ENCODE assay signal across 18 cellular contexts in genomic region chr3:39100500-39100886, GRCh38. TPM values are rescaled to one million over a fixed set of nuclear protein-coding genes. Genes with fewer than 3 reads are reported as not detected.
DNase-seq lines count a peak whose midpoint lies in the region; ATAC-seq and TF ChIP-seq lines count a peak whose summit lies in the region.
"Had no signal": no experiment of that assay in that cellular context is flagged by ENCODE, and none has a peak within 500 bp of the region (broad histone marks: within the 10 kb centered on the region; RNA-seq: fewer than 3 reads in every experiment).

No MANE protein-coding gene starts in this region.

- H3K27ac Mint-ChIP-seq in MCF 10A (ENCODE audit: low read depth, unreplicated experiment) (no peak overlapping the region), mesothelial cell of epicardium (peak overlapping the region; percentile 34)
- peak overlapping the region; percentile 34 for H3K27ac Mint-ChIP-seq in activated T-helper 1 cell treated with anti-CD3 and anti-CD28 coated beads, Interleukin-12 subunit alpha, Interleukin-12 subunit beta, Interleukin-2, Interleukin-4 antibody, amounts not matched to agents 30 ng/mL and 10 ng/mL and 1 ng/mL, durations not matched to agents 14 hours and 24 hours and 36 hours
- peak overlapping the region; percentile 74 for H3K27ac Mint-ChIP-seq in stimulated activated effector memory CD8-positive, alpha-beta T cell treated with anti-CD3 and anti-CD28 coated beads, Interleukin-12 subunit alpha, Interleukin-12 subunit beta, amount 100 ng/mL, for 72 hours
- no peak overlapping the region for H3K27ac Mint-ChIP-seq in activated T-cell treated with anti-CD3 and anti-CD28 coated beads, Interleukin-2, amount 50 U/mL, for 24 hours
- H3K27ac Mint-ChIP-seq: GM23338, H9 had no signal

- H3K9me3 ChIP-seq in breast epithelium: no peaks in the 10 kb centered on the region
- H3K9me3 ChIP-seq: A549; BE2C; BLaER1 treated with 17β-estradiol and CSF1 and Interleukin-3, amounts not matched to agents 10 nM and 100 nM; Caco-2 had no signal

- H3K4me1 ChIP-seq in breast epithelium: peaks cover 8 to 28% of the 10 kb centered on the region in 2 donors
- H3K4me1 ChIP-seq: A549, BE2C, Caco-2 had no signal

- H3K36me3 ChIP-seq in breast epithelium: peaks cover 12% of the 10 kb centered on the region

- intact Hi-C loops in breast epithelium (cut with DNase I; ENCODE audit: low total_unique reads): loop anchor here (10.0 kb wide), 1 partner anchor 194 kb away; no protein-coding TSS in a partner anchor
- intact Hi-C loops in MCF 10A (cut with micrococcal nuclease): no loop called here
- intact Hi-C loops in activated T-helper 1 cell treated with anti-CD3 and anti-CD28 coated beads, Interleukin-12 subunit alpha, Interleukin-12 subunit beta, Interleukin-2, Interleukin-4 antibody, amounts not matched to agents 30 ng/mL and 10 ng/mL and 1 ng/mL, durations not matched to agents 14 hours and 24 hours and 36 hours (cut with micrococcal nuclease): loop anchor here (2.0 kb wide), 1 partner anchor 278 kb away; no protein-coding TSS in a partner anchor

- H3K36me3 Mint-ChIP-seq in MCF 10A (ENCODE audit: insufficient read depth, unreplicated experiment) (peaks cover 37% of the 10 kb centered on the region), mesothelial cell of epicardium (peaks cover 5% of the 10 kb centered on the region)
- peaks cover 20% of the 10 kb centered on the region for H3K36me3 Mint-ChIP-seq in activated T-helper 1 cell treated with anti-CD3 and anti-CD28 coated beads, Interleukin-12 subunit alpha, Interleukin-12 subunit beta, Interleukin-2, Interleukin-4 antibody, amounts not matched to agents 30 ng/mL and 10 ng/mL and 1 ng/mL, durations not matched to agents 14 hours and 24 hours and 36 hours (ENCODE audit: low read depth)
- H3K36me3 Mint-ChIP-seq in stimulated activated effector memory CD8-positive, alpha-beta T cell treated with anti-CD3 and anti-CD28 coated beads, Interleukin-12 subunit alpha, Interleukin-12 subunit beta, amount 100 ng/mL, for 72 hours: peaks cover 24% of the 10 kb centered on the region
- H3K36me3 Mint-ChIP-seq in activated T-cell treated with anti-CD3 and anti-CD28 coated beads, Interleukin-2, amount 50 U/mL, for 24 hours (ENCODE audit: low read depth): peaks cover 50% of the 10 kb centered on the region

- no peak for TF ChIP-seq POLR2A in breast epithelium (IDR thresholded peaks at IDR 0.05)

- CTCF ChIA-PET in MCF 10A (lab: Yijun Ruan, JAX): interaction anchor here (0.7 to 2.3 kb wide), 4 partner anchors 8 to 599 kb away, joined by 3 to 7 read pairs (median 4); no protein-coding TSS in a partner anchor

- no TSS peak for BruUV-seq in MCF 10A (replicated peaks; lab: Mats Ljungman, UMichigan)

- peaks cover 15% of the 10 kb centered on the region for H3K4me1 Mint-ChIP-seq in MCF 10A (ENCODE audit: insufficient read depth, unreplicated experiment)
- H3K4me1 Mint-ChIP-seq in activated T-helper 1 cell treated with anti-CD3 and anti-CD28 coated beads, Interleukin-12 subunit alpha, Interleukin-12 subunit beta, Interleukin-2, Interleukin-4 antibody, amounts not matched to agents 30 ng/mL and 10 ng/mL and 1 ng/mL, durations not matched to agents 14 hours and 24 hours and 36 hours (ENCODE audit: low read depth): peaks cover 35% of the 10 kb centered on the region
- peaks cover 14% of the 10 kb centered on the region for H3K4me1 Mint-ChIP-seq in mesothelial cell of epicardium
- H3K4me1 Mint-ChIP-seq in stimulated activated effector memory CD8-positive, alpha-beta T cell treated with anti-CD3 and anti-CD28 coated beads, Interleukin-12 subunit alpha, Interleukin-12 subunit beta, amount 100 ng/mL, for 72 hours: peaks cover 37% of the 10 kb centered on the region
- peaks cover 29% of the 10 kb centered on the region for H3K4me1 Mint-ChIP-seq in activated T-cell treated with anti-CD3 and anti-CD28 coated beads, Interleukin-2, amount 50 U/mL, for 24 hours (ENCODE audit: low read depth)

- H3K9me3 Mint-ChIP-seq in MCF 10A (ENCODE audit: unreplicated experiment) (no peaks in the 10 kb centered on the region), mesothelial cell of epicardium (no peaks in the 10 kb centered on the region)
- H3K9me3 Mint-ChIP-seq in activated T-helper 1 cell treated with anti-CD3 and anti-CD28 coated beads, Interleukin-12 subunit alpha, Interleukin-12 subunit beta, Interleukin-2, Interleukin-4 antibody, amounts not matched to agents 30 ng/mL and 10 ng/mL and 1 ng/mL, durations not matched to agents 14 hours and 24 hours and 36 hours: no peaks in the 10 kb centered on the region
- no peaks in the 10 kb centered on the region for H3K9me3 Mint-ChIP-seq in stimulated activated effector memory CD8-positive, alpha-beta T cell treated with anti-CD3 and anti-CD28 coated beads, Interleukin-12 subunit alpha, Interleukin-12 subunit beta, amount 100 ng/mL, for 72 hours
- H3K9me3 Mint-ChIP-seq in activated T-cell treated with anti-CD3 and anti-CD28 coated beads, Interleukin-2, amount 50 U/mL, for 24 hours: no peaks in the 10 kb centered on the region
- H3K9me3 Mint-ChIP-seq: CD14-positive monocyte; CD4-positive, alpha-beta memory T cell; GM23338; H9 had no signal

- H3K27me3 ChIP-seq in breast epithelium: no peaks in the 10 kb centered on the region
- H3K27me3 ChIP-seq: BE2C; BLaER1 treated with 17β-estradiol and CSF1 and Interleukin-3, amounts not matched to agents 10 nM and 100 nM had no signal

- H3K27ac ChIP-seq in breast epithelium: peak overlapping the region; percentile 29 to 50
- H3K27ac ChIP-seq: A549; BLaER1 treated with 17β-estradiol and CSF1 and Interleukin-3, amounts not matched to agents 10 nM and 100 nM had no signal

- POLR2A ChIA-PET in MCF 10A (lab: Yijun Ruan, JAX): no interaction called here

- H3K27me3 Mint-ChIP-seq in MCF 10A (ENCODE audit: insufficient read depth, unreplicated experiment) (no peaks in the 10 kb centered on the region), mesothelial cell of epicardium (ENCODE audit: low read depth) (no peaks in the 10 kb centered on the region)
- no peaks in the 10 kb centered on the region for H3K27me3 Mint-ChIP-seq in activated T-helper 1 cell treated with anti-CD3 and anti-CD28 coated beads, Interleukin-12 subunit alpha, Interleukin-12 subunit beta, Interleukin-2, Interleukin-4 antibody, amounts not matched to agents 30 ng/mL and 10 ng/mL and 1 ng/mL, durations not matched to agents 14 hours and 24 hours and 36 hours (ENCODE audit: insufficient read depth)
- no peaks in the 10 kb centered on the region for H3K27me3 Mint-ChIP-seq in activated T-cell treated with anti-CD3 and anti-CD28 coated beads, Interleukin-2, amount 50 U/mL, for 24 hours
- H3K27me3 Mint-ChIP-seq: CD4-positive, alpha-beta memory T cell had no signal

- no peak for ATAC-seq in stimulated activated effector memory CD8-positive, alpha-beta T cell treated with anti-CD3 and anti-CD28 coated beads, Interleukin-12 subunit alpha, Interleukin-12 subunit beta, amount 100 ng/mL, for 72 hours
- no peak for ATAC-seq in GM18858 (IDR thresholded peaks at IDR 0.05; ENCODE audit: unreplicated experiment)

- H3K4me3 ChIP-seq in breast epithelium: no peak overlapping the region
- H3K4me3 ChIP-seq: A549; BLaER1 treated with 17β-estradiol and CSF1 and Interleukin-3, amounts not matched to agents 10 nM and 100 nM; GM23338 had no signal

- no peak for DNase-seq in breast epithelium (ENCODE audit: low spot score in 2 of 2)
- DNase-seq in MCF 10A (ENCODE audit: unreplicated experiment): no peak
- no peak for DNase-seq in activated T-helper 1 cell treated with anti-CD3 and anti-CD28 coated beads, Interleukin-12 subunit alpha, Interleukin-12 subunit beta, Interleukin-2, Interleukin-4 antibody, amounts not matched to agents 30 ng/mL and 10 ng/mL and 1 ng/mL, durations not matched to agents 14 hours and 24 hours and 36 hours (ENCODE audit: low spot score)
- DNase-seq in mesothelial cell of epicardium (ENCODE audit: low spot score in 2 of 2, unreplicated experiment in 2 of 2): no peak
- no peak for DNase-seq in stimulated activated effector memory CD8-positive, alpha-beta T cell treated with anti-CD3 and anti-CD28 coated beads, Interleukin-12 subunit alpha, Interleukin-12 subunit beta, amount 100 ng/mL, for 72 hours (ENCODE audit: low spot score in 2 of 2)
- DNase-seq in activated T-cell treated with anti-CD3 and anti-CD28 coated beads, Interleukin-2, amount 50 U/mL, for 24 hours: no peak
- DNase-seq in NCI-H1092 (lab: John Stamatoyannopoulos, UW): no peak
- DNase-seq: DMS153 had no signal

- H3K4me3 Mint-ChIP-seq in MCF 10A (ENCODE audit: unreplicated experiment) (no peak overlapping the region), mesothelial cell of epicardium (no peak overlapping the region)
- H3K4me3 Mint-ChIP-seq in activated T-helper 1 cell treated with anti-CD3 and anti-CD28 coated beads, Interleukin-12 subunit alpha, Interleukin-12 subunit beta, Interleukin-2, Interleukin-4 antibody, amounts not matched to agents 30 ng/mL and 10 ng/mL and 1 ng/mL, durations not matched to agents 14 hours and 24 hours and 36 hours: no peak overlapping the region
- H3K4me3 Mint-ChIP-seq in stimulated activated effector memory CD8-positive, alpha-beta T cell treated with anti-CD3 and anti-CD28 coated beads, Interleukin-12 subunit alpha, Interleukin-12 subunit beta, amount 100 ng/mL, for 72 hours: no peak overlapping the region
- H3K4me3 Mint-ChIP-seq in activated T-cell treated with anti-CD3 and anti-CD28 coated beads, Interleukin-2, amount 50 U/mL, for 24 hours: no peak overlapping the region
- H3K4me3 Mint-ChIP-seq: CD14-positive monocyte; CD4-positive, alpha-beta memory T cell; GM23338; H9 had no signal

- no peak for TF ChIP-seq CTCF in breast epithelium (IDR thresholded peaks at IDR 0.05)
- no peak for TF ChIP-seq CTCF in MCF 10A (IDR thresholded peaks at IDR 0.05; ENCODE audit: unreplicated experiment)
- TF ChIP-seq CTCF in mesothelial cell of epicardium (IDR thresholded peaks at IDR 0.05; ENCODE audit: unreplicated experiment): no peak

RNA-seq across cellular contexts. Expression of gene GORASP1, which starts 6.9 kb away (rescaled TPM):
- total RNA-seq in breast epithelium (10 to 100 TPM; 58.2 to 98.8 (median 77.3) TPM), MCF 10A (2022) (34.4 and 40.7 TPM in 2 replicates), mesothelial cell of epicardium (70.8 to 71.5 TPM (median 71.1 TPM) in 3 replicates)
- 26.6 and 35.6 TPM in 2 replicates for total RNA-seq in activated T-helper 1 cell treated with anti-CD3 and anti-CD28 coated beads, Interleukin-12 subunit alpha, Interleukin-12 subunit beta, Interleukin-2, Interleukin-4 antibody, amounts not matched to agents 30 ng/mL and 10 ng/mL and 1 ng/mL, durations not matched to agents 14 hours and 24 hours and 36 hours

RNA-seq across cellular contexts. Expression of gene TTC21A, which starts 7.0 kb away (rescaled TPM):
- total RNA-seq in breast epithelium (10 to 100 TPM in 2 of 3 donors, 1 to 10 TPM in 1; 5.9 to 16.1 (median 13.1) TPM), MCF 10A (2022) (2.1 and 5.4 TPM in 2 replicates), mesothelial cell of epicardium (10.2 to 12.7 TPM (median 12.3 TPM) in 3 replicates)
- total RNA-seq in activated T-helper 1 cell treated with anti-CD3 and anti-CD28 coated beads, Interleukin-12 subunit alpha, Interleukin-12 subunit beta, Interleukin-2, Interleukin-4 antibody, amounts not matched to agents 30 ng/mL and 10 ng/mL and 1 ng/mL, durations not matched to agents 14 hours and 24 hours and 36 hours: 0.83 and 1.0 TPM in 2 replicates

RNA-seq across cellular contexts. Expression of gene WDR48, which starts 48.7 kb away (rescaled TPM):
- total RNA-seq in breast epithelium (10 to 100 TPM; 32.8 to 48.9 (median 33.8) TPM), MCF 10A (2022) (24.8 and 26.0 TPM in 2 replicates), mesothelial cell of epicardium (54.0 to 59.4 TPM (median 58.9 TPM) in 3 replicates)
- total RNA-seq in activated T-helper 1 cell treated with anti-CD3 and anti-CD28 coated beads, Interleukin-12 subunit alpha, Interleukin-12 subunit beta, Interleukin-2, Interleukin-4 antibody, amounts not matched to agents 30 ng/mL and 10 ng/mL and 1 ng/mL, durations not matched to agents 14 hours and 24 hours and 36 hours: 40.6 and 41.5 TPM in 2 replicates

RNA-seq across cellular contexts. Expression of gene SCN11A, which starts 48.7 kb away (rescaled TPM):
- under 1 TPM; 0.15 to 0.48 (median 0.33) TPM for total RNA-seq in breast epithelium
- 0.05 TPM in 1 of 2 replicates, not detected in the other for total RNA-seq in MCF 10A (2022)
- 0.05 TPM in 1 of 2 replicates, not detected in the other for total RNA-seq in activated T-helper 1 cell treated with anti-CD3 and anti-CD28 coated beads, Interleukin-12 subunit alpha, Interleukin-12 subunit beta, Interleukin-2, Interleukin-4 antibody, amounts not matched to agents 30 ng/mL and 10 ng/mL and 1 ng/mL, durations not matched to agents 14 hours and 24 hours and 36 hours
- 1.6 to 1.9 TPM (median 1.6 TPM) in 3 replicates for total RNA-seq in mesothelial cell of epicardium
- total RNA-seq: Caco-2, H4 had no signal

RNA-seq across cellular contexts. Expression of gene CSRNP1, which starts 52.9 kb away (rescaled TPM):
- total RNA-seq in breast epithelium: 100 to 1,000 TPM in 1 of 3 donors, 10 to 100 TPM in 2; 30.2 to 112 (median 59.0) TPM
- total RNA-seq in MCF 10A (2022): 11.9 and 14.3 TPM in 2 replicates
- 33.4 and 34.3 TPM in 2 replicates for total RNA-seq in activated T-helper 1 cell treated with anti-CD3 and anti-CD28 coated beads, Interleukin-12 subunit alpha, Interleukin-12 subunit beta, Interleukin-2, Interleukin-4 antibody, amounts not matched to agents 30 ng/mL and 10 ng/mL and 1 ng/mL, durations not matched to agents 14 hours and 24 hours and 36 hours
- total RNA-seq in mesothelial cell of epicardium: 42.7 to 44.7 TPM (median 43.9 TPM) in 3 replicates

Comparison
In these comparisons a context has a peak if more than half of its experiments do, and no peak if none do; other contexts are left out.
1. H3K27ac Mint-ChIP-seq: peak in activated T-helper 1 cell treated with anti-CD3 and anti-CD28 coated beads, Interleukin-12 subunit alpha, Interleukin-12 subunit beta, Interleukin-2, Interleukin-4 antibody, amounts not matched to agents 30 ng/mL and 10 ng/mL and 1 ng/mL, durations not matched to agents 14 hours and 24 hours and 36 hours (single experiment), mesothelial cell of epicardium (single experiment) and stimulated activated effector memory CD8-positive, alpha-beta T cell treated with anti-CD3 and anti-CD28 coated beads, Interleukin-12 subunit alpha, Interleukin-12 subunit beta, amount 100 ng/mL, for 72 hours (single experiment); none in MCF 10A (single experiment) and activated T-cell treated with anti-CD3 and anti-CD28 coated beads, Interleukin-2, amount 50 U/mL, for 24 hours (single experiment).